1 cellular context compared by ENCODE assay signal in genomic region chr6:12483712-12484111, GRCh38.
TF ChIP-seq lines count a peak whose summit lies in the region.

No MANE protein-coding gene starts in this region.

TF ChIP-seq in GM12878, 131 proteins besides CTCF, POLR2A, EP300 and RAD21 (continued from another document and continues in another):
- no peak for TF ChIP-seq BCL3 (IDR thresholded peaks at IDR 0.05; ENCODE audit: borderline replicate concordance, insufficient read depth, low read depth, low read length, poor library complexity, severe bottlenecking)
- TF ChIP-seq MTA2 (IDR thresholded peaks at IDR 0.05; ENCODE audit: low read depth) = no peak; the same call in 1 of the 2 replicates
- no peak for TF ChIP-seq POU2F2 (IDR thresholded peaks at IDR 0.05; ENCODE audit: borderline replicate concordance, low read depth, low read length)
- TF ChIP-seq DPF2 (IDR thresholded peaks at IDR 0.05) = no peak
- 0 out of 2 replicates have a peak, but pooled peaks have one; percentile 14 for TF ChIP-seq ATF7 (IDR thresholded peaks at IDR 0.05; ENCODE audit: low read depth)
- TF ChIP-seq NFXL1 (IDR thresholded peaks at IDR 0.05; ENCODE audit: borderline replicate concordance) = no peak
- no peak for TF ChIP-seq NR2C2 (IDR thresholded peaks at IDR 0.05; ENCODE audit: borderline replicate concordance, control insufficient read depth, insufficient read length, low read depth)
- TF ChIP-seq MTA3 (IDR thresholded peaks at IDR 0.05; ENCODE audit: borderline replicate concordance, low read length) = no peak
- TF ChIP-seq, protein P1, sequence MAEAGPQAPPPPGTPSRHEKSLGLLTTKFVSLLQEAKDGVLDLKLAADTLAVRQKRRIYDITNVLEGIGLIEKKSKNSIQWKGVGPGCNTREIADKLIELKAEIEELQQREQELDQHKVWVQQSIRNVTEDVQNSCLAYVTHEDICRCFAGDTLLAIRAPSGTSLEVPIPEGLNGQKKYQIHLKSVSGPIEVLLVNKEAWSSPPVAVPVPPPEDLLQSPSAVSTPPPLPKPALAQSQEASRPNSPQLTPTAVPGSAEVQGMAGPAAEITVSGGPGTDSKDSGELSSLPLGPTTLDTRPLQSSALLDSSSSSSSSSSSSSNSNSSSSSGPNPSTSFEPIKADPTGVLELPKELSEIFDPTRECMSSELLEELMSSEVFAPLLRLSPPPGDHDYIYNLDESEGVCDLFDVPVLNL (IDR thresholded peaks at IDR 0.05; ENCODE audit: low read depth, low read length) = no peak
- no peak for TF ChIP-seq KAT2A (conservative IDR thresholded peaks at IDR 0.05; ENCODE audit: control insufficient read depth, low read depth, low read length)
- no peak for TF ChIP-seq ZSCAN29 (IDR thresholded peaks at IDR 0.05)
- no peak for TF ChIP-seq BCL11A (IDR thresholded peaks at IDR 0.05; ENCODE audit: low read depth, low read length)
- no peak for TF ChIP-seq NKRF (conservative IDR thresholded peaks at IDR 0.05)
- TF ChIP-seq ATF2 (IDR thresholded peaks at IDR 0.05; ENCODE audit: low read length) = 0 out of 2 replicates have a peak, but pooled peaks have one; percentile 43
- TF ChIP-seq SREBF2 (IDR thresholded peaks at IDR 0.05; ENCODE audit: low read length) = no peak
- TF ChIP-seq TCF7 (IDR thresholded peaks at IDR 0.05; ENCODE audit: borderline replicate concordance) = no peak
- no peak for TF ChIP-seq KDM1A (IDR thresholded peaks at IDR 0.05; ENCODE audit: borderline replicate concordance)
- TF ChIP-seq ELK1 (IDR thresholded peaks at IDR 0.05; ENCODE audit: low read depth, low read length) = no peak
- no peak for TF ChIP-seq TARDBP (IDR thresholded peaks at IDR 0.05; ENCODE audit: borderline replicate concordance)
- no peak for TF ChIP-seq MYC (IDR thresholded peaks at IDR 0.05; ENCODE audit: insufficient read depth, insufficient read length, insufficient replicate concordance, low read length, severe bottlenecking)
- TF ChIP-seq TCF12 (IDR thresholded peaks at IDR 0.05; ENCODE audit: low read depth, low read length) = no peak
- no peak for TF ChIP-seq EGR1 (IDR thresholded peaks at IDR 0.05; ENCODE audit: borderline replicate concordance in 1 of 2, low read depth in 2 of 2, low read length in 2 of 2)
- no peak for TF ChIP-seq ZNF274 (IDR thresholded peaks at IDR 0.05; ENCODE audit: insufficient read depth, insufficient read length)
- peak; percentile 41; the same call in 1 of the 2 replicates for TF ChIP-seq NFIC (IDR thresholded peaks at IDR 0.05; ENCODE audit: low read depth, low read length)
- no peak for TF ChIP-seq KLF5 (IDR thresholded peaks at IDR 0.05; ENCODE audit: partially characterized antibody)
- no peak for TF ChIP-seq NR2F1 (conservative IDR thresholded peaks at IDR 0.05)
- TF ChIP-seq HCFC1 (IDR thresholded peaks at IDR 0.05; ENCODE audit: low read length) = no peak
- no peak for TF ChIP-seq NRF1 (conservative IDR thresholded peaks at IDR 0.05; ENCODE audit: low read depth, low read length)
- TF ChIP-seq POLR2AphosphoS5 (IDR thresholded peaks at IDR 0.05; ENCODE audit: low read length) = no peak
- TF ChIP-seq SPI1 (IDR thresholded peaks at IDR 0.05; ENCODE audit: borderline replicate concordance, insufficient read depth, low read depth, low read length) = no peak
- TF ChIP-seq ESRRA (IDR thresholded peaks at IDR 0.05; ENCODE audit: low read length) = no peak
- TF ChIP-seq, protein P2, sequence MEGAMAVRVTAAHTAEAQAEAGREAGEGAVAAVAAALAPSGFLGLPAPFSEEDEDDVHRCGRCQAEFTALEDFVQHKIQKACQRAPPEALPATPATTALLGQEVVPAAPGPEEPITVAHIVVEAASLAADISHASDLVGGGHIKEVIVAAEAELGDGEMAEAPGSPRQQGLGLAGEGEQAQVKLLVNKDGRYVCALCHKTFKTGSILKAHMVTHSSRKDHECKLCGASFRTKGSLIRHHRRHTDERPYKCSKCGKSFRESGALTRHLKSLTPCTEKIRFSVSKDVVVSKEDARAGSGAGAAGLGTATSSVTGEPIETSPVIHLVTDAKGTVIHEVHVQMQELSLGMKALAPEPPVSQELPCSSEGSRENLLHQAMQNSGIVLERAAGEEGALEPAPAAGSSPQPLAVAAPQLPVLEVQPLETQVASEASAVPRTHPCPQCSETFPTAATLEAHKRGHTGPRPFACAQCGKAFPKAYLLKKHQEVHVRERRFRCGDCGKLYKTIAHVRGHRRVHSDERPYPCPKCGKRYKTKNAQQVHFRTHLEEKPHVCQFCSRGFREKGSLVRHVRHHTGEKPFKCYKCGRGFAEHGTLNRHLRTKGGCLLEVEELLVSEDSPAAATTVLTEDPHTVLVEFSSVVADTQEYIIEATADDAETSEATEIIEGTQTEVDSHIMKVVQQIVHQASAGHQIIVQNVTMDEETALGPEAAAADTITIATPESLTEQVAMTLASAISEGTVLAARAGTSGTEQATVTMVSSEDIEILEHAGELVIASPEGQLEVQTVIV (IDR thresholded peaks at IDR 0.05; ENCODE audit: borderline replicate concordance, partially characterized antibody) = no peak
- no peak for TF ChIP-seq MYB (IDR thresholded peaks at IDR 0.05; ENCODE audit: borderline replicate concordance, low read depth, low read length)
- no peak for TF ChIP-seq CHD1 (IDR thresholded peaks at IDR 0.05; ENCODE audit: low read depth, low read length)
- no peak for TF ChIP-seq NR2C1 (IDR thresholded peaks at IDR 0.05)
- no peak for TF ChIP-seq POLR2AphosphoS2 (IDR thresholded peaks at IDR 0.05; ENCODE audit: low read depth, low read length)
- TF ChIP-seq WRNIP1 (IDR thresholded peaks at IDR 0.05; ENCODE audit: borderline replicate concordance, low read depth, low read length) = no peak
- no peak for TF ChIP-seq USF2 (IDR thresholded peaks at IDR 0.05; ENCODE audit: borderline replicate concordance, low read depth, low read length)
- TF ChIP-seq, protein P3, sequence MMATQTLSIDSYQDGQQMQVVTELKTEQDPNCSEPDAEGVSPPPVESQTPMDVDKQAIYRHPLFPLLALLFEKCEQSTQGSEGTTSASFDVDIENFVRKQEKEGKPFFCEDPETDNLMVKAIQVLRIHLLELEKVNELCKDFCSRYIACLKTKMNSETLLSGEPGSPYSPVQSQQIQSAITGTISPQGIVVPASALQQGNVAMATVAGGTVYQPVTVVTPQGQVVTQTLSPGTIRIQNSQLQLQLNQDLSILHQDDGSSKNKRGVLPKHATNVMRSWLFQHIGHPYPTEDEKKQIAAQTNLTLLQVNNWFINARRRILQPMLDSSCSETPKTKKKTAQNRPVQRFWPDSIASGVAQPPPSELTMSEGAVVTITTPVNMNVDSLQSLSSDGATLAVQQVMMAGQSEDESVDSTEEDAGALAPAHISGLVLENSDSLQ (IDR thresholded peaks at IDR 0.05) = no peak
- TF ChIP-seq, protein P4, sequence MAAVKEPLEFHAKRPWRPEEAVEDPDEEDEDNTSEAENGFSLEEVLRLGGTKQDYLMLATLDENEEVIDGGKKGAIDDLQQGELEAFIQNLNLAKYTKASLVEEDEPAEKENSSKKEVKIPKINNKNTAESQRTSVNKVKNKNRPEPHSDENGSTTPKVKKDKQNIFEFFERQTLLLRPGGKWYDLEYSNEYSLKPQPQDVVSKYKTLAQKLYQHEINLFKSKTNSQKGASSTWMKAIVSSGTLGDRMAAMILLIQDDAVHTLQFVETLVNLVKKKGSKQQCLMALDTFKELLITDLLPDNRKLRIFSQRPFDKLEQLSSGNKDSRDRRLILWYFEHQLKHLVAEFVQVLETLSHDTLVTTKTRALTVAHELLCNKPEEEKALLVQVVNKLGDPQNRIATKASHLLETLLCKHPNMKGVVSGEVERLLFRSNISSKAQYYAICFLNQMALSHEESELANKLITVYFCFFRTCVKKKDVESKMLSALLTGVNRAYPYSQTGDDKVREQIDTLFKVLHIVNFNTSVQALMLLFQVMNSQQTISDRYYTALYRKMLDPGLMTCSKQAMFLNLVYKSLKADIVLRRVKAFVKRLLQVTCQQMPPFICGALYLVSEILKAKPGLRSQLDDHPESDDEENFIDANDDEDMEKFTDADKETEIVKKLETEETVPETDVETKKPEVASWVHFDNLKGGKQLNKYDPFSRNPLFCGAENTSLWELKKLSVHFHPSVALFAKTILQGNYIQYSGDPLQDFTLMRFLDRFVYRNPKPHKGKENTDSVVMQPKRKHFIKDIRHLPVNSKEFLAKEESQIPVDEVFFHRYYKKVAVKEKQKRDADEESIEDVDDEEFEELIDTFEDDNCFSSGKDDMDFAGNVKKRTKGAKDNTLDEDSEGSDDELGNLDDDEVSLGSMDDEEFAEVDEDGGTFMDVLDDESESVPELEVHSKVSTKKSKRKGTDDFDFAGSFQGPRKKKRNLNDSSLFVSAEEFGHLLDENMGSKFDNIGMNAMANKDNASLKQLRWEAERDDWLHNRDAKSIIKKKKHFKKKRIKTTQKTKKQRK (IDR thresholded peaks at IDR 0.05; ENCODE audit: low read depth, low read length) = no peak
- TF ChIP-seq HDAC2 (IDR thresholded peaks at IDR 0.05) = no peak
- no peak for TF ChIP-seq YY1 (IDR thresholded peaks at IDR 0.05; ENCODE audit: low read depth, low read length)
- peak; percentile 82 for TF ChIP-seq CREB1 (IDR thresholded peaks at IDR 0.05; ENCODE audit: low read depth)
- TF ChIP-seq CREM (IDR thresholded peaks at IDR 0.05; ENCODE audit: low read depth) = peak; percentile 41; the same call in 1 of the 2 replicates
- TF ChIP-seq, protein P5, sequence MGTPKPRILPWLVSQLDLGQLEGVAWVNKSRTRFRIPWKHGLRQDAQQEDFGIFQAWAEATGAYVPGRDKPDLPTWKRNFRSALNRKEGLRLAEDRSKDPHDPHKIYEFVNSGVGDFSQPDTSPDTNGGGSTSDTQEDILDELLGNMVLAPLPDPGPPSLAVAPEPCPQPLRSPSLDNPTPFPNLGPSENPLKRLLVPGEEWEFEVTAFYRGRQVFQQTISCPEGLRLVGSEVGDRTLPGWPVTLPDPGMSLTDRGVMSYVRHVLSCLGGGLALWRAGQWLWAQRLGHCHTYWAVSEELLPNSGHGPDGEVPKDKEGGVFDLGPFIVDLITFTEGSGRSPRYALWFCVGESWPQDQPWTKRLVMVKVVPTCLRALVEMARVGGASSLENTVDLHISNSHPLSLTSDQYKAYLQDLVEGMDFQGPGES (IDR thresholded peaks at IDR 0.05) = no peak
- no peak for TF ChIP-seq ZNF207 (IDR thresholded peaks at IDR 0.05; ENCODE audit: borderline replicate concordance)
- no peak for TF ChIP-seq FOS (IDR thresholded peaks at IDR 0.05; ENCODE audit: borderline replicate concordance, extremely low read depth, insufficient read length)
- TF ChIP-seq RB1 (IDR thresholded peaks at IDR 0.05; ENCODE audit: borderline replicate concordance) = no peak
- no peak for TF ChIP-seq LARP7 (IDR thresholded peaks at IDR 0.05)
- peak; percentile 39; the same call in 1 of the 2 replicates for TF ChIP-seq GABPA (IDR thresholded peaks at IDR 0.05; ENCODE audit: low read depth)
- TF ChIP-seq PAX5 (IDR thresholded peaks at IDR 0.05; ENCODE audit: borderline replicate concordance, low read depth, low read length) = no peak
- TF ChIP-seq ZBED1 (IDR thresholded peaks at IDR 0.05; ENCODE audit: borderline replicate concordance) = no peak
- peak in 1 of 2 experiments; percentile 50; a peak in 1 of 4 replicates for TF ChIP-seq ETV6 (conservative IDR thresholded peaks at IDR 0.05 in 1 of 2, IDR thresholded peaks at IDR 0.05 in 1 of 2; ENCODE audit: borderline replicate concordance in 1 of 2, low read depth in 1 of 2)
